ENCODE assay signal across 8 cellular contexts in the genomic region with DNA sequence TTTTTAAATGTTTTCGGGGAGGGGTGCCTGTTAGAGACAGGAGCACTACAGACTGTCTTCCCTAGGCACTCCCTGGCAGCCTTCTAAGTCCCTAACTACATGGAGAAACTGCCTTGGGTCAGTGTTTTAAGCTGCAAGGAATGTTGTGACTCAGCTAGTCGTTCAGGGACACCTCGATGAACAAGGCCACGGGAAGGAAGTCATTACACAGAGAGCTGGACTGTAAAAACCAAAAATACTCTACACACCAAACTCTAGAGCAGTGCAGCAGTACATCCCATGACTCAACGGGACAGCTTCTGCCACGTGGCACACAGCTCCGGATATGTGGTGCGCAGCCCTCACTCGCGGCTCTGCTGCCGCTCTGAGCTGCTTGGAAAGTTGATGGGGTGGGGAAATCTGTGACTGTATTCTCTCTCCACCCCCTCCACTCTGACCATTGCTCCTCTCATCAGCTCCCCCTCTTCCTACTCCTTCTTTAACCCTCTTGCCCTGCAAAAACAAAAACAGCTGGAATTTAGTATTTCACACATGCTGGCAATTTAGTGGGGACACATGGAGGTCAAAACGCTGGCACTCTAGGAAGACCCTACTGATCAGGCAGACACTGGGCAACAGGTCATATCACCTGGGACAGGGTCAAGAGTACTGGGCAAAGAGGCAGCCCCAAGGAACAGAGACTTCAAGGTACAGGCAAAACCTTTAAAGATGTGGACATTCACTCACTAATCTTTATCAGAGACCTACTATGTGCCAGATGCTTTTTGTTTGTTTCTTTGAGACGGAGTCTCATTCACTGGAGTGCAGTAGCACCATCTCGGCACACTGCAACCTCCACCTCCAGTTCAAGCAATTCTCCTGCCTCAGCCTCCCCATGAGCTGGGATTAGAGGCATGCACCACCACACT. TPM values are rescaled to one million over a fixed set of nuclear protein-coding genes. Genes with fewer than 3 reads are reported as not detected.
DNase-seq lines count a peak whose midpoint lies in the region; ATAC-seq, FAIRE-seq and TF ChIP-seq lines count a peak whose summit lies in the region.

No MANE protein-coding gene starts in this region.

- no peaks in the 10 kb centered on the region for H3K27me3 ChIP-seq in fibroblast of lung (ENCODE audit: control insufficient read depth, insufficient read depth, low read length)
- no peaks in the 10 kb centered on the region for H3K27me3 ChIP-seq in pancreas
- H3K27me3 ChIP-seq in upper lobe of left lung: no peaks in the 10 kb centered on the region

- 45 to 50% methylated on average over 14 of the region's 14 CpGs for WGBS in pancreas, 2 donors
- WGBS in upper lobe of left lung, 2 donors: 21 to 26% methylated on average over 14 of the region's 14 CpGs

- no peak for TF ChIP-seq CTCF in fibroblast of lung (conservative IDR thresholded peaks at IDR 0.05 in 1 of 2, IDR thresholded peaks at IDR 0.05 in 1 of 2; ENCODE audit: low read depth in 1 of 2, low read length in 2 of 2)
- no peak for TF ChIP-seq CTCF in pancreas (IDR thresholded peaks at IDR 0.05)
- TF ChIP-seq CTCF in upper lobe of left lung (IDR thresholded peaks at IDR 0.05): no peak

- peak in 1 of 4 donors; percentile 31 for TF ChIP-seq POLR2A in upper lobe of left lung (IDR thresholded peaks at IDR 0.05)

- no peaks in the 10 kb centered on the region for H3K79me2 ChIP-seq in fibroblast of lung (ENCODE audit: control insufficient read depth, insufficient read depth, low read length)

- no peaks in the 10 kb centered on the region for H4K20me1 ChIP-seq in fibroblast of lung (ENCODE audit: control insufficient read depth, extremely low read depth, insufficient read depth, low read length)

- intact Hi-C loops in pancreas (cut with DNase I): loop anchor here in 1 of 3 donors (10.0 kb wide), 1 partner anchor 95 kb away; no protein-coding TSS in a partner anchor

- H3K27ac ChIP-seq in fibroblast of lung (ENCODE audit: insufficient read depth, low read length) (peak overlapping the region; percentile 96), pancreas (peak overlapping the region in 2 of 4 donors; percentile 35 to 44), upper lobe of left lung (peak overlapping the region; percentile 61 to 82 (median 78))

- peak overlapping the region; percentile 78 for H3K4me2 ChIP-seq in fibroblast of lung (ENCODE audit: extremely low read depth, insufficient read depth, low read length)

- peak in 1 of 4 donors; percentile 49 for TF ChIP-seq EP300 in upper lobe of left lung (IDR thresholded peaks at IDR 0.05)

- peaks cover 17% of the 10 kb centered on the region for H3K4me1 ChIP-seq in fibroblast of lung (ENCODE audit: control insufficient read depth, extremely low read depth, insufficient read depth, low read length)
- no peaks in the 10 kb centered on the region for H3K4me1 ChIP-seq in pancreas
- H3K4me1 ChIP-seq in upper lobe of left lung: peaks cover 15 to 25% (median 17%) of the 10 kb centered on the region in 4 donors

- peak; percentile 89 for DNase-seq in AG08396 (ENCODE audit: low spot score)
- peak; percentile 82 to 90 for DNase-seq in NOMO-1 (lab: John Stamatoyannopoulos, UW; ENCODE audit: unreplicated experiment in 2 of 2)
- DNase-seq in activated T-cell treated with anti-CD3 and anti-CD28 coated beads, Interleukin-2, amount 50 U/mL, for 1 hour: peak; percentile 58
- peak; percentile 95 to 99 for DNase-seq in fibroblast of lung (ENCODE audit: low read depth in 2 of 2)
- peak in 2 of 6 donors; percentile 23 to 48 for DNase-seq in pancreas
- DNase-seq in upper lobe of left lung: peak; percentile 75 to 81
- no peak for DNase-seq in DMS 273 treated with DMSO at 0.1 percent for 48 hours (lab: John Stamatoyannopoulos, UW)

- H3K4me3 ChIP-seq in fibroblast of lung (replicated peaks in 1 of 4; ENCODE audit: control extremely low read depth in 1 of 4, insufficient read depth in 1 of 4, low read depth in 3 of 4, low read length in 4 of 4) (no peak overlapping the region), pancreas (no peak overlapping the region), upper lobe of left lung (no peak overlapping the region)

- H3K36me3 ChIP-seq in fibroblast of lung (ENCODE audit: control insufficient read depth, insufficient read depth, low read length) (no peaks in the 10 kb centered on the region), pancreas (no peaks in the 10 kb centered on the region), upper lobe of left lung (no peaks in the 10 kb centered on the region)

- H3K9me3 ChIP-seq in fibroblast of lung (ENCODE audit: control insufficient read depth, insufficient read depth, low read depth, low read length) (no peaks in the 10 kb centered on the region), pancreas (no peaks in the 10 kb centered on the region), upper lobe of left lung (no peaks in the 10 kb centered on the region)

- ATAC-seq in GM21526 (IDR thresholded peaks at IDR 0.05; ENCODE audit: low FRiP score, unreplicated experiment) (peak; percentile 75), pancreas (peak in 3 of 4 donors; percentile 86 to 93 (median 91)), upper lobe of left lung (ENCODE audit: low FRiP score in 2 of 2) (peak; percentile 93 to 97)

- peak overlapping the region; percentile 51 for H3K9ac ChIP-seq in fibroblast of lung (ENCODE audit: insufficient read depth, low read length)

- H2AFZ ChIP-seq in fibroblast of lung (ENCODE audit: low read length): peak overlapping the region; percentile 55

- no peak for FAIRE-seq in pancreas (lab: Jason Lieb, UNC)

RNA-seq across cellular contexts. Expression of a gene that starts 10.9 kb away (rescaled TPM):
- total RNA-seq in fibroblast of lung (3.1 and 5.1 TPM in 2 replicates), pancreas (10 to 100 TPM in 1 of 6 donors, 1 to 10 TPM in 5; 3.9 to 17.6 (median 7.5) TPM), upper lobe of left lung (10 to 100 TPM in 5 of 6 donors, 1 to 10 TPM in 1; 9.4 to 78.6 (median 14.2) TPM)
- polyA plus RNA-seq in fibroblast of lung (3.0 and 4.7 TPM in 2 replicates), pancreas (10 to 100 TPM; 31.5 to 47.5 TPM)
- polyA plus RNA-seq in fibroblast of lung (2012): 4.4 and 6.7 TPM in 2 replicates
- polyA minus RNA-seq in fibroblast of lung (ENCODE audit: low replicate concordance): 8.4 and 14.7 TPM in 2 replicates

RNA-seq across cellular contexts. Expression of a gene that starts 12.2 kb away (rescaled TPM):
- 15.9 and 27.7 TPM in 2 replicates for total RNA-seq in fibroblast of lung
- 28.0 and 32.8 TPM in 2 replicates for polyA plus RNA-seq in fibroblast of lung
- 28.8 and 29.8 TPM in 2 replicates for polyA plus RNA-seq in fibroblast of lung (2012)
- polyA minus RNA-seq in fibroblast of lung (ENCODE audit: low replicate concordance): 143 and 214 TPM in 2 replicates
- total RNA-seq in pancreas: 10 to 100 TPM; 10.9 to 17.3 (median 13.9) TPM
- polyA plus RNA-seq in pancreas: 1 to 10 TPM; 7.9 to 8.2 TPM
- 10 to 100 TPM; 30.4 to 57.5 (median 44.9) TPM for total RNA-seq in upper lobe of left lung

RNA-seq across cellular contexts. Expression of a gene that starts 36.9 kb away (rescaled TPM):
- total RNA-seq in fibroblast of lung (0.17 TPM in 1 of 2 replicates, not detected in the other), pancreas (under 1 TPM in 3 of 6 donors, not detected in 3; 0.04 to 0.06 (median 0.06) TPM), upper lobe of left lung (under 1 TPM in 4 of 6 donors, not detected in 2; 0.06 to 0.61 (median 0.16) TPM)
- polyA plus RNA-seq in fibroblast of lung (0.05 and 0.06 TPM in 2 replicates), pancreas (under 1 TPM; 0.23 to 0.33 TPM)
- 0.06 and 0.10 TPM in 2 replicates for polyA plus RNA-seq in fibroblast of lung (2012)
- polyA minus RNA-seq in fibroblast of lung (ENCODE audit: low replicate concordance): not detected in 2 replicates
